ENCODE assay signal across 23 cellular contexts in genomic region chr5:148902478-148902877, GRCh38.
"Had no signal": no experiment of that assay in that cellular context is flagged by ENCODE, and none has a peak within 500 bp of the region (broad histone marks: within the 10 kb centered on the region; RNA-seq: fewer than 3 reads in every experiment).

No MANE protein-coding gene starts in this region.

- ATAC-seq: gastroesophageal sphincter, left cardiac atrium, sciatic nerve had no signal

- H3K9me3 Mint-ChIP-seq: memory B cell, nephron progenitor cell had no signal

- H3K4me3 Mint-ChIP-seq: memory B cell, nephron progenitor cell had no signal

- H3K27me3 Mint-ChIP-seq: memory B cell had no signal

- H3K27ac Mint-ChIP-seq: memory B cell, nephron progenitor cell had no signal

- H3K36me3 ChIP-seq: colonic mucosa, esophagus squamous epithelium, gastroesophageal sphincter, left ventricle myocardium inferior, lower lobe of right lung, spleen, stomach, thoracic aorta, transverse colon had no signal

- H3K4me1 ChIP-seq: colonic mucosa, spleen had no signal

- H3K27ac ChIP-seq: colonic mucosa, esophagus squamous epithelium, gastroesophageal sphincter, left ventricle myocardium inferior, lower lobe of right lung, spleen, stomach, transverse colon had no signal

- DNase-seq: colonic mucosa; dermis blood vessel endothelial cell; esophagus squamous epithelium; foreskin fibroblast; glutamatergic neuron; kidney; left cardiac atrium; left ventricle myocardium inferior; lower lobe of right lung; midbrain; nephron progenitor cell; spleen; stimulated activated CD4-positive, alpha-beta T cell treated with anti-CD3 and anti-CD28 coated beads, Interleukin-15, amount 100 ng/mL, for 24 hours; stimulated activated CD4-positive, alpha-beta T cell treated with anti-CD3 and anti-CD28 coated beads, Interleukin-1b, Interleukin-23, amount 100 ng/mL, for 48 hours; stimulated activated CD4-positive, alpha-beta T cell treated with anti-CD3 and anti-CD28 coated beads, Interleukin-4, amount 100 ng/mL, for 24 hours; stimulated activated naive CD4-positive, alpha-beta T cell; stomach; substantia nigra; transverse colon had no signal

- H3K4me1 Mint-ChIP-seq: memory B cell had no signal

- H3K27me3 ChIP-seq: colonic mucosa, esophagus squamous epithelium, gastroesophageal sphincter, spleen, stomach, transverse colon had no signal

- H3K9me3 ChIP-seq: colonic mucosa, esophagus squamous epithelium, gastroesophageal sphincter, left ventricle myocardium inferior, lower lobe of right lung, stomach, thoracic aorta, transverse colon had no signal

- H3K4me3 ChIP-seq: colonic mucosa, esophagus squamous epithelium, gastroesophageal sphincter, left ventricle myocardium inferior, lower lobe of right lung, spleen, stomach, thoracic aorta, transverse colon had no signal
